In the genomic region with DNA sequence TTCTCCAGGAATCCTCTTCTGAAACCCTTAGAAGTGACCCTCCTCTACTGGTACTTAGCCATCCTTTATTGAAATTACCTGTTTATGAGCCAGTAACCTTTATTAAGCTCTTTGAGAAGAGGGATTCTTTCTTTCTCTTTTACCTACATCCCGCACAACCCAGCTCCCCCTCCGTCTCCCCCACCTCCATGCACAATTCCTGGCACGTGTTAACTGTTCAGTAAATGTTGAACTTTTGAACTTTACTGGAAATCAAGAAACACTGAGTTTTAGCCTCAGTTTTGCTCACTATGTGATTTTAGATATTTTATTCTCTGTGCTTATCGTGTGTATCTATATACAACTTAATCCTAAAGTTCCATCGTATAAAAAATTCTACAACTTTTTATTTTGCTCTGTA, we compare ENCODE assay signal across 8 cellular contexts. TPM values are rescaled to one million over a fixed set of nuclear protein-coding genes. Genes with fewer than 3 reads are reported as not detected.
DNase-seq lines count a peak whose midpoint lies in the region; ATAC-seq, FAIRE-seq and TF ChIP-seq lines count a peak whose summit lies in the region.

No MANE protein-coding gene starts in this region.

- H3K27me3 ChIP-seq in GM06990 (replicated peaks; ENCODE audit: control insufficient read depth, insufficient read depth, low read length) (no peaks in the 10 kb centered on the region), PC-9 (ENCODE audit: insufficient read depth, low read depth) (no peaks in the 10 kb centered on the region), pancreas (no peaks in the 10 kb centered on the region)

- H4K20me1 ChIP-seq in PC-9 (ENCODE audit: insufficient read depth): peaks cover 40% of the 10 kb centered on the region

- peaks cover 27% of the 10 kb centered on the region for H3F3A ChIP-seq in PC-9 (ENCODE audit: insufficient read depth, low read depth)

- H3K9me3 ChIP-seq in PC-9 (ENCODE audit: insufficient read depth, low read depth) (no peaks in the 10 kb centered on the region), pancreas (no peaks in the 10 kb centered on the region)

- peak overlapping the region; percentile 100 for H3K4me3 ChIP-seq in GM06990 (replicated peaks; ENCODE audit: low read depth, low read length)
- H3K4me3 ChIP-seq in PC-9: peak overlapping the region; percentile 86
- H3K4me3 ChIP-seq in epithelial cell of proximal tubule (ENCODE audit: low read depth, low read length): peak overlapping the region; percentile 95
- H3K4me3 ChIP-seq in pancreas: peak overlapping the region in 2 of 4 donors; percentile 87 to 88

- DNase-seq in GM06990 (ENCODE audit: extremely low read depth, insufficient read length): no peak
- no peak for DNase-seq in PC-9
- DNase-seq in epithelial cell of proximal tubule (ENCODE audit: low read depth): no peak
- DNase-seq in renal cortical epithelial cell (ENCODE audit: low read depth): peak; percentile 9
- no peak for DNase-seq in stimulated activated CD4-positive, alpha-beta T cell treated with anti-CD3 and anti-CD28 coated beads, Interleukin-2, amount 100 ng/mL, for 48 hours
- no peak for DNase-seq in posterior cingulate gyrus
- no peak for DNase-seq in pancreas

- no TSS peak for BruUV-seq in PC-9 (replicated peaks; lab: Mats Ljungman, UMichigan)

- peaks cover 84% of the 10 kb centered on the region for H3K79me2 ChIP-seq in PC-9 (ENCODE audit: low read depth)

- intact Hi-C loops in PC-9 (cut with micrococcal nuclease; ENCODE audit: unreplicated experiment) (no loop called here), posterior cingulate gyrus (cut with DNase I) (no loop called here), pancreas (cut with DNase I) (no loop called here)

- CTCF ChIA-PET in PC-9 (lab: Charles Lee): interaction anchor here (0.5 kb wide), 1 partner anchor 9 kb away, joined by 3 read pairs; no protein-coding TSS in a partner anchor

- peak overlapping the region; percentile 91 for H3K4me2 ChIP-seq in PC-9

- H3K9me2 ChIP-seq in PC-9 (ENCODE audit: insufficient read depth): no peaks in the 10 kb centered on the region

- ATAC-seq in HG03025 (IDR thresholded peaks at IDR 0.05; ENCODE audit: low FRiP score, unreplicated experiment): no peak
- ATAC-seq in pancreas: no peak

- H3K36me3 ChIP-seq in GM06990 (ENCODE audit: control insufficient read depth, insufficient read depth, low read length) (peaks cover 2% of the 10 kb centered on the region), PC-9 (ENCODE audit: low read depth) (peaks cover 23% of the 10 kb centered on the region), pancreas (no peaks in the 10 kb centered on the region)

- FAIRE-seq in pancreas (lab: Jason Lieb, UNC): no peak

- H3K27ac ChIP-seq in PC-9 (peak overlapping the region; percentile 98), pancreas (no peak overlapping the region)

- 34 to 50% methylated on average over 5 of the region's 5 CpGs for WGBS in pancreas, 2 donors

- peaks cover 51% of the 10 kb centered on the region for H3K4me1 ChIP-seq in PC-9 (replicated peaks; ENCODE audit: insufficient read depth)
- peaks cover 0 to 13% (median 11%) of the 10 kb centered on the region in 3 donors for H3K4me1 ChIP-seq in pancreas

- H2AFZ ChIP-seq in PC-9: no peak overlapping the region

- POLR2A ChIA-PET in PC-9 (lab: Charles Lee; ENCODE audit: unreplicated experiment): no interaction called here

- TF ChIP-seq CTCF in GM06990 (IDR thresholded peaks at IDR 0.05; ENCODE audit: insufficient read depth, low read length, poor library complexity, severe bottlenecking) (no peak), PC-9 (conservative IDR thresholded peaks at IDR 0.05) (no peak), epithelial cell of proximal tubule (conservative IDR thresholded peaks at IDR 0.05; ENCODE audit: low read depth, low read length) (no peak), pancreas (IDR thresholded peaks at IDR 0.05) (no peak)

RNA-seq across cellular contexts. Expression of a gene that starts 1.8 kb away (rescaled TPM):
- total RNA-seq in PC-9 (2021) (45.6 and 51.0 TPM in 2 replicates), epithelial cell of proximal tubule (40.1 and 59.8 TPM in 2 replicates), renal cortical epithelial cell (103 and 134 TPM in 2 replicates), pancreas (10 to 100 TPM; 15.2 to 29.0 (median 19.5) TPM)
- 10 to 100 TPM in 1 of 2 donors, 1 to 10 TPM in 1; 4.3 to 13.4 TPM for polyA plus RNA-seq in pancreas

RNA-seq across cellular contexts. Expression of a gene that starts 2.1 kb away (rescaled TPM):
- 14.1 and 15.4 TPM in 2 replicates for total RNA-seq in PC-9 (2021)
- 14.7 and 16.2 TPM in 2 replicates for total RNA-seq in epithelial cell of proximal tubule
- total RNA-seq in renal cortical epithelial cell: 9.7 and 10.2 TPM in 2 replicates
- 1 to 10 TPM in 4 of 6 donors, under 1 TPM in 2; 0.95 to 1.6 (median 1.2) TPM for total RNA-seq in pancreas
- polyA plus RNA-seq in pancreas: 1 to 10 TPM; 1.1 to 1.7 TPM
